In genomic region chr6:160273760-160274159, GRCh38 we compare ENCODE assay signal across 26 cellular contexts. TPM values are rescaled to one million over a fixed set of nuclear protein-coding genes. Genes with fewer than 3 reads are reported as not detected.
"Had no signal": no experiment of that assay in that cellular context is flagged by ENCODE, and none has a peak within 500 bp of the region (broad histone marks: within the 10 kb centered on the region; RNA-seq: fewer than 3 reads in every experiment).

No MANE protein-coding gene starts in this region.

- ATAC-seq: Panc1, SK-N-SH treated with all-trans-retinoic acid at 6 μM for 48 hours had no signal

- H3K27ac ChIP-seq: HL-60, RWPE1, SJCRH30 had no signal

- H3K4me1 ChIP-seq: SJCRH30 had no signal

- DNase-seq: Karpas-422, KG1, MV-4-11, NCI-H1048, NCI-H1105, NCI-H1417, NCI-H1436 treated with DMSO at 0.1 percent for 48 hours, NCI-H1694, NCI-H187 treated with DMSO at 0.1 percent for 48 hours, NCI-H2029 treated with DMSO at 0.1 percent for 48 hours, NCI-H2107, NCI-H2171, NCI-H226, NCI-H446, NCI-H510A, NCI-H524 treated with DMSO at 0.1 percent for 48 hours, NCI-H69, NCI-H774, SHP77 treated with DMSO at 0.1 percent for 48 hours, SJCRH30 had no signal

- H3K36me3 ChIP-seq: SJCRH30 had no signal

- H3K4me3 ChIP-seq: SJCRH30 had no signal

- FAIRE-seq: HTR-8/SVneo had no signal

- H3K9me3 ChIP-seq: SJCRH30 had no signal

RNA-seq across cellular contexts. Expression of gene SLC22A2, which starts 15.1 kb away (rescaled TPM):
- total RNA-seq: MCF 10A had no signal
